Comparison of ENCODE assay signal across 11 cellular contexts in the genomic region with DNA sequence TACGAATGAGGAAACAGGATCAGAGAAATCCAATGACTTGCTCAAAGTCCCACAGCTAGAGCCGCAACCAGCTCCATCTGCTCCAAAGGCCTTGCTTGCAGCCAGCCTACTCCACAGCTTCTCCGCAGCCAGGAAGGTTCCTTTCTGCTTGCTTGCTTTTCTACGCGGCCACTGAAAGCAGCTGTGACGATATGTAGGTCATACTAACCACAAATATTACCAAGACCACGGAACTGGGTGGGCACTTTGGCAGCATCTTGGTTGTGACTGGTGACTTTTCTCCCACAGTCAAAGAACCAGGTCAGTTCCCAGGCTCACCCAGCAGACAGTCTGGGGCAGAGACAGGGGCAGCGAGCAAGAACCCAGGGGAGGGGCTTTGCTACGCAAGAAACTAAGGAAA.
DNase-seq lines count a peak whose midpoint lies in the region; ATAC-seq and TF ChIP-seq lines count a peak whose summit lies in the region.
"Had no signal": no experiment of that assay in that cellular context is flagged by ENCODE, and none has a peak within 500 bp of the region (broad histone marks: within the 10 kb centered on the region; RNA-seq: fewer than 3 reads in every experiment).

No MANE protein-coding gene starts in this region.

- H3K36me3 Mint-ChIP-seq in memory B cell: peaks cover 5% of the 10 kb centered on the region

- ATAC-seq in memory B cell (ENCODE audit: low read depth): peak; percentile 82
- no peak for ATAC-seq in upper lobe of right lung
- no peak for ATAC-seq in HG02623 (IDR thresholded peaks at IDR 0.05; ENCODE audit: unreplicated experiment)

- H3K4me3 Mint-ChIP-seq in memory B cell: peak overlapping the region; percentile 17

- H3K9me3 ChIP-seq in upper lobe of right lung: no peaks in the 10 kb centered on the region

- H3K27ac ChIP-seq in angular gyrus (ENCODE audit: low read depth, low read length): peak overlapping the region; percentile 12
- peak overlapping the region; percentile 51 for H3K27ac ChIP-seq in upper lobe of right lung

- no peaks in the 10 kb centered on the region for H3K27me3 Mint-ChIP-seq in memory B cell

- H3K4me3 ChIP-seq in upper lobe of right lung: no peak overlapping the region

- no peaks in the 10 kb centered on the region for H3K9me3 Mint-ChIP-seq in memory B cell

- no peaks in the 10 kb centered on the region for H3K27me3 ChIP-seq in upper lobe of right lung

- H3K4me1 Mint-ChIP-seq in memory B cell: peaks cover 55% of the 10 kb centered on the region

- peaks cover 44% of the 10 kb centered on the region for H3K4me1 ChIP-seq in upper lobe of right lung

- intact Hi-C loops in upper lobe of right lung (cut with DNase I): no loop called here

- H3K27ac Mint-ChIP-seq in memory B cell: peak overlapping the region; percentile 92

- no peaks in the 10 kb centered on the region for H3K36me3 ChIP-seq in upper lobe of right lung

- peak; percentile 27 for DNase-seq in stimulated activated CD4-positive, alpha-beta T cell treated with anti-CD3 and anti-CD28 coated beads, Interleukin-15, amount 100 ng/mL, for 24 hours
- no peak for DNase-seq in stimulated activated CD4-positive, alpha-beta T cell treated with anti-CD3 and anti-CD28 coated beads, Interleukin-1b, Interleukin-23, amount 100 ng/mL, for 48 hours
- DNase-seq in memory B cell (ENCODE audit: low spot score in 2 of 2): no peak
- no peak for DNase-seq in upper lobe of right lung
- no peak for DNase-seq in NCI-H82 (lab: John Stamatoyannopoulos, UW)
- DNase-seq in NCI-H1417 (lab: John Stamatoyannopoulos, UW): no peak
- DNase-seq: activated CD4-positive, CD25-positive, alpha-beta regulatory T cell treated with anti-CD3 and anti-CD28 coated beads, Interleukin-2, amount 50 U/mL, for 72 hours; Calu3; NCI-H69 had no signal

- no peak for TF ChIP-seq CTCF in upper lobe of right lung (IDR thresholded peaks at IDR 0.05)
